In the genomic region with DNA sequence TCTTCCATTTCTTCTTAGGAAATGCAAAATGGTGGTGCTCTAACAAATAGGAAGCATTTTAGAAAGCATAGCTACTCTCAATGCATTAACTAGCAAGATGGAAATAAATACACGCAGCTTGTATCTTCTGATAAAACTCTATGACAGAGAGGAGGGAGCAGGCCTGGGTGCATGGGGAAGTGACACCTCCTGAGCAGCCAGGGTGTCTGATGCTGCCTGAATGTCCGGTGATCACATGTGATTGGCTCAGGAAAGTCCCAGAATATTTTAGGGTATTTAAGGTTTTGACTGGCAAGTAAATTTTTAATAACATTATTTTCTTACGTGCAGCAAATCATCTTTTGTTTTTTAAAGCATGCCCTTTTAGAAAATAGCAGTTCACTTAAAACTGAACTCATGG, we compare ENCODE assay signal across 20 cellular contexts.
A peak's percentile ranks its signal among the peaks of the same experiment; 100 is the strongest.
DNase-seq lines count a peak whose midpoint lies in the region; ATAC-seq and TF ChIP-seq lines count a peak whose summit lies in the region.
"Had no signal": no experiment of that assay in that cellular context is flagged by ENCODE, and none has a peak within 500 bp of the region (broad histone marks: within the 10 kb centered on the region; RNA-seq: fewer than 3 reads in every experiment).

No MANE protein-coding gene starts in this region.

- intact Hi-C loops in thyroid gland (cut with DNase I) (no loop called here), posterior cingulate gyrus (cut with DNase I) (no loop called here)

- TF ChIP-seq POLR2A in thyroid gland (IDR thresholded peaks at IDR 0.05): no peak

- H3K27me3 Mint-ChIP-seq in IgD-negative memory B cell (no peaks in the 10 kb centered on the region), endodermal cell (ENCODE audit: insufficient read depth) (no peaks in the 10 kb centered on the region)

- H3K4me1 ChIP-seq in thyroid gland (no peaks in the 10 kb centered on the region), endodermal cell (ENCODE audit: control insufficient read depth, insufficient read depth, low read length) (peaks cover 12% of the 10 kb centered on the region)

- peak; percentile 55 for DNase-seq in pons (ENCODE audit: low spot score)
- DNase-seq in thyroid gland: no peak
- no peak for DNase-seq in posterior cingulate gyrus
- no peak for DNase-seq in HPDE6-E6E7 (ENCODE audit: extremely low spot score)
- DNase-seq in endodermal cell: no peak
- DNase-seq: GF-D8; kidney glomerular epithelial cell; NCI-H146; NCI-H345; Right ventricle myocardium superior; stimulated activated CD4-positive, alpha-beta T cell treated with anti-CD3 and anti-CD28 coated beads, Interleukin-2, amount 100 ng/mL, for 48 hours; T-cell had no signal

- H3K4me3 ChIP-seq in thyroid gland (replicated peaks in 1 of 3) (no peak overlapping the region), endodermal cell (ENCODE audit: low read length) (no peak overlapping the region)
- H3K4me3 ChIP-seq: hepatocyte, testis had no signal

- H3K4me1 Mint-ChIP-seq in IgD-negative memory B cell (peaks cover 9 to 17% (median 16%) of the 10 kb centered on the region in 3 donors), endodermal cell (no peaks in the 10 kb centered on the region)
- H3K4me1 Mint-ChIP-seq: T-cell, WTC11 had no signal

- H3K9me3 ChIP-seq in thyroid gland (no peaks in the 10 kb centered on the region), endodermal cell (ENCODE audit: control insufficient read depth, low read length) (peaks cover 16% of the 10 kb centered on the region)
- H3K9me3 ChIP-seq: testis had no signal

- peaks cover 3 to 17% (median 7%) of the 10 kb centered on the region in 3 donors for H3K9me3 Mint-ChIP-seq in IgD-negative memory B cell
- peaks cover 23% of the 10 kb centered on the region for H3K9me3 Mint-ChIP-seq in endodermal cell

- WGBS in thyroid gland, 2 donors: 92 to 93% methylated on average over 3 of the region's 3 CpGs
- WGBS in endodermal cell (ENCODE audit: insufficient coverage in 1 of 2, insufficient read length in 1 of 2), 2 experiments: 80 to 91% methylated on average over 2 to 3 of the region's 3 CpGs

- TF ChIP-seq CTCF in thyroid gland (IDR thresholded peaks at IDR 0.05) (no peak), endodermal cell (conservative IDR thresholded peaks at IDR 0.05) (no peak)

- H3K9ac ChIP-seq in endodermal cell (ENCODE audit: extremely low read depth, low read length, poor library complexity, severe bottlenecking): no peak overlapping the region

- H3K4me3 Mint-ChIP-seq in IgD-negative memory B cell (peak overlapping the region in 1 of 4 donors; percentile 61), endodermal cell (no peak overlapping the region)
- H3K4me3 Mint-ChIP-seq: T-cell, WTC11 had no signal

- ATAC-seq in GM18508 (IDR thresholded peaks at IDR 0.05; ENCODE audit: insufficient read depth, unreplicated experiment): peak; percentile 64
- ATAC-seq in GM21737 (IDR thresholded peaks at IDR 0.05; ENCODE audit: unreplicated experiment): peak; percentile 72
- ATAC-seq: sciatic nerve, T-cell, WTC11 had no signal

- H3K27me3 ChIP-seq in thyroid gland (no peaks in the 10 kb centered on the region), endodermal cell (ENCODE audit: control insufficient read depth, insufficient read depth, low read length, poor library complexity, severe bottlenecking) (no peaks in the 10 kb centered on the region)
- H3K27me3 ChIP-seq: hepatocyte, testis had no signal

- H3K27ac Mint-ChIP-seq in IgD-negative memory B cell (peak overlapping the region in 2 of 3 donors; percentile 37 to 64), endodermal cell (no peak overlapping the region)
- H3K27ac Mint-ChIP-seq: activated T-helper 2 cell treated with anti-CD3 and anti-CD28 coated beads, Interferon-gamma antibody, Interleukin-2, Interleukin-4, amounts not matched to agents 10 μg/mL and 5 μg/mL and 100 μg/mL, durations not matched to agents 14 hours and 24 hours and 36 hours; T-cell; WTC11 had no signal

- no peaks in the 10 kb centered on the region for H3K36me3 ChIP-seq in thyroid gland
- no peaks in the 10 kb centered on the region for H3K36me3 ChIP-seq in endodermal cell (ENCODE audit: control insufficient read depth, insufficient read depth, low read length)

- H3K27ac ChIP-seq in thyroid gland: no peak overlapping the region
- H3K27ac ChIP-seq in endodermal cell (ENCODE audit: low read depth, low read length): no peak overlapping the region
- H3K27ac ChIP-seq: hepatocyte, testis had no signal

- H3K36me3 Mint-ChIP-seq in IgD-negative memory B cell (no peaks in the 10 kb centered on the region), endodermal cell (ENCODE audit: low read depth) (peaks cover 3% of the 10 kb centered on the region)
- H3K36me3 Mint-ChIP-seq: T-cell had no signal
